In the genomic region with DNA sequence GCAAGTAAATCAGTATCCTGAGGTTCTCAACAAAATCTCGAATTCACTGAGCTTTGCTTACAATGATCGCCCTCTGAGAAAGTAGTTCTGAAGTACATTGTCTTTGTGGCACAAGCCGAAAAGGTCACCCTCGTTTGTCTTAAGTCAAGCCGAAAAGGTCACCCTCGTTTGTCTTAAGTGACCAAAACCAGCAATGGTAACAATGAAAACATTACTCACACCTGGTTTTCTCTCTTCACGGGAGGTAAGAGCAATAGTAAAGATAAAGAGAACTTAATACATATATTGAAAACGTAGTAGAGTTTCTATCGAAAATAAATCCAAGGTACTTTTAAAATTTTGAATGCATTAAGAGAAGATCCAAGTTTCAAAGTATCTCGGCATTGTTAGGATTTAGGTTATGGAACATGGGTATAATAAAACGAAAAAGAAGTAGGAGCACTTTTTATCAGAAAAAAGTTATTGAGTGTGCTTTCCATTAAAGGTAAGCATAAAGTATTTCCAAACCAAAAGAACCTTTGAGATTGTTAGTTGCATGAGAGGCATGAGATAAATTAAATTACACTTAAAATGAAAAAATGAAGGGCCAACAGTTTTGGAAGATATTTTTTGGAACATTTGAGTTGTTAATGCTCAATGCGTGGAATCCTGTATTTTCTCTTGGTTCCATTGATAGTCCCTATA, we compare ENCODE assay signal across 15 cellular contexts. TPM values are rescaled to one million over a fixed set of nuclear protein-coding genes. Genes with fewer than 3 reads are reported as not detected.
DNase-seq lines count a peak whose midpoint lies in the region; FAIRE-seq and TF ChIP-seq lines count a peak whose summit lies in the region.
"Had no signal": no experiment of that assay in that cellular context is flagged by ENCODE, and none has a peak within 500 bp of the region (broad histone marks: within the 10 kb centered on the region; RNA-seq: fewer than 3 reads in every experiment).

No MANE protein-coding gene starts in this region.

- peaks cover 46% of the 10 kb centered on the region for H3K27me3 Mint-ChIP-seq in activated naive CD8-positive, alpha-beta T cell
- H3K27me3 Mint-ChIP-seq in type B pancreatic cell (peaks cover 80% of the 10 kb centered on the region), CD14-positive monocyte (ENCODE audit: low read depth in 3 of 3) (peaks cover 79 to 94% (median 81%) of the 10 kb centered on the region in 3 donors)

- H3K27ac ChIP-seq in breast epithelium (peak overlapping the region; percentile 84 to 91), mammary epithelial cell (ENCODE audit: insufficient read depth, low read depth, low read length) (no peak overlapping the region)

- H3K36me3 ChIP-seq in breast epithelium (no peaks in the 10 kb centered on the region), mammary epithelial cell (ENCODE audit: insufficient read depth, low read length) (no peaks in the 10 kb centered on the region)
- H3K36me3 ChIP-seq: MG63 had no signal

- peaks cover 31% of the 10 kb centered on the region for H3K4me1 Mint-ChIP-seq in activated naive CD8-positive, alpha-beta T cell (ENCODE audit: low read depth)
- peaks cover 5% of the 10 kb centered on the region for H3K4me1 Mint-ChIP-seq in type B pancreatic cell (ENCODE audit: unreplicated experiment)
- peaks cover 28% of the 10 kb centered on the region for H3K4me1 Mint-ChIP-seq in CD14-positive monocyte

- no peak overlapping the region for H3K9ac ChIP-seq in mammary epithelial cell (ENCODE audit: insufficient read depth, low read length)

- no peak for TF ChIP-seq POLR2A in breast epithelium (IDR thresholded peaks at IDR 0.05)

- H3K4me3 Mint-ChIP-seq in activated naive CD8-positive, alpha-beta T cell = peak overlapping the region; percentile 77
- H3K4me3 Mint-ChIP-seq in type B pancreatic cell = peak overlapping the region; percentile 89
- H3K4me3 Mint-ChIP-seq in CD14-positive monocyte = peak overlapping the region in 1 of 2 donors; percentile 81

- H4K20me1 ChIP-seq in mammary epithelial cell (ENCODE audit: insufficient read depth, low read length) = peaks cover 1% of the 10 kb centered on the region

- H3K79me2 ChIP-seq in mammary epithelial cell (ENCODE audit: insufficient read depth, low read length) = no peaks in the 10 kb centered on the region

- dilution Hi-C loops in mammary epithelial cell (cut with HindIII; ENCODE audit: low sequenced_read_pairs) = no loop called here

- H3K4me3 ChIP-seq in breast epithelium (peak overlapping the region in 2 of 3 donors; percentile 56 to 69), mammary epithelial cell (replicated peaks in 1 of 3; ENCODE audit: insufficient read depth in 1 of 3, low read depth in 2 of 3, low read length in 3 of 3) (no peak overlapping the region)
- H3K4me3 ChIP-seq: MG63 had no signal

- peaks cover 0 to 6% of the 10 kb centered on the region in 2 donors for H3K4me1 ChIP-seq in breast epithelium
- H3K4me1 ChIP-seq in mammary epithelial cell (ENCODE audit: insufficient read depth, low read length) = peaks cover 18% of the 10 kb centered on the region

- WGBS in mammary epithelial cell (ENCODE audit: low coverage, missing lambda C conversion rate) = 85% methylated on average over 12 of the region's 12 CpGs

- H3K9me3 ChIP-seq in breast epithelium = no peaks in the 10 kb centered on the region
- H3K9me3 ChIP-seq in mammary epithelial cell (replicated peaks; ENCODE audit: insufficient read depth, low read length) = no peaks in the 10 kb centered on the region
- H3K9me3 ChIP-seq: MG63 had no signal

- H3K27ac Mint-ChIP-seq in activated naive CD8-positive, alpha-beta T cell = no peak overlapping the region
- H3K27ac Mint-ChIP-seq in type B pancreatic cell = peak overlapping the region; percentile 95
- no peak overlapping the region for H3K27ac Mint-ChIP-seq in CD14-positive monocyte
- H3K27ac Mint-ChIP-seq: stimulated activated memory B cell treated with anti-CD40 and anti-IgM and Interleukin-4, amounts not matched to agents 10 μg/mL and 1 μg/mL and 100 μg/mL, for 72 hours had no signal

- DNase-seq in breast epithelium (ENCODE audit: low spot score in 2 of 2) (no peak), mammary epithelial cell (no peak), type B pancreatic cell (ENCODE audit: extremely low spot score, unreplicated experiment) (no peak), NCI-H128 (lab: John Stamatoyannopoulos, UW; ENCODE audit: unreplicated experiment) (no peak), CD14-positive monocyte (ENCODE audit: low spot score) (no peak), dermis blood vessel endothelial cell (no peak)
- DNase-seq: activated effector memory CD4-positive, alpha-beta T cell treated with anti-CD3 and anti-CD28 coated beads, Interleukin-2, amount 50 U/mL, for 16 hours; NCI-H2081 treated with DMSO at 0.1 percent for 48 hours; NK-92 treated with Interleukin-12 subunit alpha and Interleukin-12 subunit beta, amount 100 ng/mL, for 24 hours had no signal

- no peaks in the 10 kb centered on the region for H3K9me3 Mint-ChIP-seq in activated naive CD8-positive, alpha-beta T cell (ENCODE audit: low read depth)
- H3K9me3 Mint-ChIP-seq in type B pancreatic cell (no peaks in the 10 kb centered on the region), CD14-positive monocyte (peaks cover 0 to 26% (median 7%) of the 10 kb centered on the region in 7 donors)

- in situ Hi-C loops in mammary epithelial cell (cut with MboI; ENCODE audit: low sequenced_read_pairs in 2 of 2) = loop anchor here in 1 of 2 donors (5.0 kb wide), 1 partner anchor 321 kb away; no protein-coding TSS in a partner anchor

- H3K36me3 Mint-ChIP-seq in activated naive CD8-positive, alpha-beta T cell = no peaks in the 10 kb centered on the region
- H3K36me3 Mint-ChIP-seq in type B pancreatic cell = peaks cover 22% of the 10 kb centered on the region
- H3K36me3 Mint-ChIP-seq in CD14-positive monocyte = peaks cover 2 to 5% of the 10 kb centered on the region in 2 donors
- H3K36me3 Mint-ChIP-seq: stimulated activated memory B cell treated with anti-CD40 and anti-IgM and Interleukin-4, amounts not matched to agents 10 μg/mL and 1 μg/mL and 100 μg/mL, for 72 hours had no signal

- CTCF ChIA-PET in mammary epithelial cell (lab: Charles Lee; ENCODE audit: low non-redundant PET) = interaction anchor here (0.6 kb wide), 1 partner anchor 372 kb away, joined by 3 read pairs; no protein-coding TSS in a partner anchor

- H3K27me3 ChIP-seq in breast epithelium (peaks cover 0 to 46% of the 10 kb centered on the region in 2 donors), mammary epithelial cell (ENCODE audit: insufficient read depth, low read length) (peaks cover 59% of the 10 kb centered on the region)

- no TSS peak for BruUV-seq in mammary epithelial cell (replicated peaks; lab: Mats Ljungman, UMichigan)

- peak; percentile 9 for FAIRE-seq in islet of Langerhans (lab: Jason Lieb, UNC)

- intact Hi-C loops in breast epithelium (cut with DNase I; ENCODE audit: low total_unique reads) = loop anchor here (10.0 kb wide), 1 partner anchor 328 kb away; no protein-coding TSS in a partner anchor
- intact Hi-C loops in mammary epithelial cell (cut with micrococcal nuclease) = loop anchor here (1.0 kb wide), 3 partner anchors 277 to 374 kb away; no protein-coding TSS in a partner anchor
- intact Hi-C loops in CD14-positive monocyte (cut with micrococcal nuclease) = no loop called here

- H3K4me2 ChIP-seq in mammary epithelial cell (ENCODE audit: insufficient read depth, low read depth, low read length) = no peak overlapping the region

- no peak overlapping the region for H2AFZ ChIP-seq in mammary epithelial cell (ENCODE audit: low read depth, low read length)

- TF ChIP-seq CTCF in breast epithelium (IDR thresholded peaks at IDR 0.05) = no peak
- no peak for TF ChIP-seq CTCF in mammary epithelial cell (conservative IDR thresholded peaks at IDR 0.05 in 1 of 2, IDR thresholded peaks at IDR 0.05 in 1 of 2; ENCODE audit: extremely low read depth in 1 of 2, insufficient read depth in 1 of 2, low read depth in 1 of 2, low read length in 2 of 2)
- TF ChIP-seq CTCF in type B pancreatic cell (conservative IDR thresholded peaks at IDR 0.05) = no peak
- TF ChIP-seq CTCF in CD14-positive monocyte (IDR thresholded peaks at IDR 0.05) = no peak

RNA-seq across cellular contexts. Expression of gene BARX2, which starts 1.2 kb away (rescaled TPM):
- total RNA-seq in breast epithelium (10 to 100 TPM in 1 of 3 donors, 1 to 10 TPM in 1, not detected in 1; 8.2 to 19.5 TPM), mammary epithelial cell (under 1 TPM in 1 of 2 donors, not detected in 1; 0.17 TPM), type B pancreatic cell (ENCODE audit: low replicate concordance) (62.1 and 186 TPM in 2 replicates), dermis blood vessel endothelial cell (not detected in 2 replicates)
- polyA plus RNA-seq in mammary epithelial cell (0.02 TPM), CD14-positive monocyte (not detected)
- polyA minus RNA-seq in mammary epithelial cell = not detected
- total RNA-seq: chondrocyte, fibroblast of lung had no signal
- polyA plus RNA-seq: fibroblast of lung had no signal

Comparison
In these comparisons a context has a peak if more than half of its experiments do, and no peak if none do; other contexts are left out.
1. H3K4me3 ChIP-seq: peak in breast epithelium (2 of 3); none in mammary epithelial cell (0 of 3).
2. intact Hi-C loops: an anchor here in breast epithelium (10.0 kb wide) and mammary epithelial cell (1.0 kb wide); none called in CD14-positive monocyte.